8 cellular contexts compared by ENCODE assay signal in genomic region chr2:102975996-102976636, GRCh38.
DNase-seq lines count a peak whose midpoint lies in the region; ATAC-seq and TF ChIP-seq lines count a peak whose summit lies in the region.

No MANE protein-coding gene starts in this region.

- TF ChIP-seq EP300 in gastroesophageal sphincter (IDR thresholded peaks at IDR 0.05), result no peak

- no peaks in the 10 kb centered on the region for H3K4me1 ChIP-seq in gastroesophageal sphincter
- H3K4me1 ChIP-seq in gastrocnemius medialis, result peaks cover 0 to 15% of the 10 kb centered on the region in 2 donors

- H3K27me3 ChIP-seq in gastroesophageal sphincter (peaks cover 11% of the 10 kb centered on the region), gastrocnemius medialis (no peaks in the 10 kb centered on the region)

- peak in 3 of 4 experiments; percentile 10 to 35 (median 19) for TF ChIP-seq CTCF in gastroesophageal sphincter (IDR thresholded peaks at IDR 0.05)
- TF ChIP-seq CTCF in gastrocnemius medialis (IDR thresholded peaks at IDR 0.05 in 4 of 5, conservative IDR thresholded peaks at IDR 0.05 in 1 of 5), result peak in 4 of 5 experiments; percentile 36 to 57 (median 52)

- H3K9me3 ChIP-seq in gastroesophageal sphincter, result no peaks in the 10 kb centered on the region
- H3K9me3 ChIP-seq in gastrocnemius medialis, result no peaks in the 10 kb centered on the region

- H3K36me3 ChIP-seq in gastroesophageal sphincter (no peaks in the 10 kb centered on the region), gastrocnemius medialis (no peaks in the 10 kb centered on the region)

- DNase-seq in SIG-M5 treated with dmso at 0.1 percent for 504 hours (lab: John Stamatoyannopoulos, UW; ENCODE audit: unreplicated experiment) (peak; percentile 38), SIG-M5 (lab: John Stamatoyannopoulos, UW) (no peak), RKO (ENCODE audit: low spot score) (peak; percentile 53), gastrocnemius medialis (peak; percentile 12 to 30), AG08395 (ENCODE audit: low spot score) (no peak)

- in situ Hi-C loops in gastrocnemius medialis (cut with MboI; ENCODE audit: low sequenced_read_pairs in 4 of 4), result no loop called here

- H3K27ac ChIP-seq in gastroesophageal sphincter (no peak overlapping the region), gastrocnemius medialis (no peak overlapping the region)

- no peak for TF ChIP-seq POLR2A in gastroesophageal sphincter (IDR thresholded peaks at IDR 0.05)
- TF ChIP-seq POLR2A in gastrocnemius medialis (IDR thresholded peaks at IDR 0.05), result no peak

- peak; percentile 55 for ATAC-seq in HG03469 (IDR thresholded peaks at IDR 0.05; ENCODE audit: unreplicated experiment)
- no peak for ATAC-seq in gastroesophageal sphincter
- ATAC-seq in gastrocnemius medialis, result peak; percentile 92 to 93
- ATAC-seq in HG03460 (IDR thresholded peaks at IDR 0.05; ENCODE audit: unreplicated experiment), result no peak

- WGBS in gastroesophageal sphincter (ENCODE audit: low coverage in 1 of 2), 2 donors, result 29 to 32% methylated on average over 6 to 7 of the region's 7 CpGs

- H3K4me3 ChIP-seq in gastroesophageal sphincter (no peak overlapping the region), gastrocnemius medialis (no peak overlapping the region)

- intact Hi-C loops in gastrocnemius medialis (cut with DNase I; ENCODE audit: low total_unique reads), result no loop called here

Comparison
In these comparisons a context has a peak if more than half of its experiments do, and no peak if none do; other contexts are left out.
1. DNase-seq: peak in SIG-M5 treated with dmso at 0.1 percent for 504 hours (single experiment), RKO (single experiment) and gastrocnemius medialis (2 of 2); none in SIG-M5 (single experiment) and AG08395 (single experiment).
2. ATAC-seq: peak in HG03469 (single experiment) and gastrocnemius medialis (2 of 2); none in gastroesophageal sphincter (single experiment) and HG03460 (single experiment).